ENCODE assay signal across 31 cellular contexts in the genomic region with DNA sequence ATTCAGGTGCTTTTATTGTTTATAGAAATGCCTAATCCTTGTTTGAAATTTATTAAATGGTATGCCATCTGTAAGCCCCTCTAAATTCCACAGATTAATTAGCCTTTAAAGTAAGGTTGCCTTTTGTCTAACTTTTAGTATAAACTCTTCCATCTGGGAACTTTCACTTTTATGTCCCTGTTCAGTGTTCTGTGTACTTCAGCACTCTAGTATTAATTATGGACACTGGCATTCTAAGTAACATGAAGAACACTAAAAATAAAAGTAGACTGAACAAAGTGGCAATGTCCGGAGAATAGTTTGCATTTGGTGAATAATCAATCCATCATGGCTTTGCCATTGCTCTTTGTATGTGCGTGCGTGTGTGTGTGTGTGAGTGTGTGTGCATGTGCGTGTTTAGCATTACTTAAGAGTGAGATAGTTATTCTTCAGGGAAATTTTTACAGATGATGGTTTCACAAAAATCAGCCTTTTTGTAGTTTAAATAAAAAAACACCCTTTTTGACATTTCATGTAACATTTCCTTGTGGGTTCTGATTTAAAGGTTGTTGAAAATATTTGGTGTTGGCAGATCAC.
"Had no signal": no experiment of that assay in that cellular context is flagged by ENCODE, and none has a peak within 500 bp of the region (broad histone marks: within the 10 kb centered on the region; RNA-seq: fewer than 3 reads in every experiment).

No MANE protein-coding gene starts in this region.

- H3K4me3 Mint-ChIP-seq: activated naive CD4-positive, alpha-beta T cell treated with anti-CD3 and anti-CD28 coated beads, Interleukin-2, amount 10 ng/mL, durations not matched to agents 7 days and 5 days; activated T-helper 1 cell treated with anti-CD3 and anti-CD28 coated beads, Interleukin-12 subunit alpha, Interleukin-12 subunit beta, Interleukin-2, Interleukin-4 antibody, amounts not matched to agents 30 ng/mL and 10 ng/mL and 1 ng/mL, durations not matched to agents 14 hours and 24 hours and 36 hours; effector memory CD8-positive, alpha-beta T cell; immature natural killer cell; naive B cell; nephron progenitor cell; stimulated activated memory B cell treated with anti-CD40 and anti-IgM and Interleukin-4, amounts not matched to agents 10 μg/mL and 1 μg/mL and 100 μg/mL, for 72 hours; stimulated activated naive CD8-positive, alpha-beta T cell treated with anti-CD3 and anti-CD28 coated beads, Interleukin-15, amount 100 ng/mL, for 72 hours; T-helper 17 cell had no signal

- H3K4me1 Mint-ChIP-seq: activated naive CD4-positive, alpha-beta T cell treated with anti-CD3 and anti-CD28 coated beads, Interleukin-2, amount 10 ng/mL, durations not matched to agents 7 days and 5 days; nephron progenitor cell; stimulated activated memory B cell treated with anti-CD40 and anti-IgM and Interleukin-4, amounts not matched to agents 10 μg/mL and 1 μg/mL and 100 μg/mL, for 72 hours; stimulated activated naive CD8-positive, alpha-beta T cell treated with anti-CD3 and anti-CD28 coated beads, Interleukin-15, amount 100 ng/mL, for 72 hours had no signal

- H3K4me1 ChIP-seq: lower lobe of right lung, prostate gland, thyroid gland had no signal

- H3K27ac Mint-ChIP-seq: activated naive CD4-positive, alpha-beta T cell treated with anti-CD3 and anti-CD28 coated beads, Interleukin-2, amount 10 ng/mL, durations not matched to agents 7 days and 5 days; activated T-helper 1 cell treated with anti-CD3 and anti-CD28 coated beads, Interleukin-12 subunit alpha, Interleukin-12 subunit beta, Interleukin-2, Interleukin-4 antibody, amounts not matched to agents 30 ng/mL and 10 ng/mL and 1 ng/mL, durations not matched to agents 14 hours and 24 hours and 36 hours; effector memory CD8-positive, alpha-beta T cell; nephron progenitor cell; stimulated activated memory B cell treated with anti-CD40 and anti-IgM and Interleukin-4, amounts not matched to agents 10 μg/mL and 1 μg/mL and 100 μg/mL, for 72 hours; stimulated activated naive CD8-positive, alpha-beta T cell treated with anti-CD3 and anti-CD28 coated beads, Interleukin-15, amount 100 ng/mL, for 72 hours; T-helper 17 cell had no signal

- H3K27ac ChIP-seq: brain microvascular endothelial cell, lower lobe of right lung, ovary, prostate gland, thyroid gland, WERI-Rb-1 had no signal

- H3K27me3 Mint-ChIP-seq: activated naive CD4-positive, alpha-beta T cell treated with anti-CD3 and anti-CD28 coated beads, Interleukin-2, amount 10 ng/mL, durations not matched to agents 7 days and 5 days; effector memory CD8-positive, alpha-beta T cell; naive B cell; stimulated activated memory B cell treated with anti-CD40 and anti-IgM and Interleukin-4, amounts not matched to agents 10 μg/mL and 1 μg/mL and 100 μg/mL, for 72 hours; stimulated activated naive CD8-positive, alpha-beta T cell treated with anti-CD3 and anti-CD28 coated beads, Interleukin-15, amount 100 ng/mL, for 72 hours; T-helper 17 cell had no signal

- H3K9me3 Mint-ChIP-seq: activated naive CD4-positive, alpha-beta T cell treated with anti-CD3 and anti-CD28 coated beads, Interleukin-2, amount 10 ng/mL, durations not matched to agents 7 days and 5 days; activated T-helper 1 cell treated with anti-CD3 and anti-CD28 coated beads, Interleukin-12 subunit alpha, Interleukin-12 subunit beta, Interleukin-2, Interleukin-4 antibody, amounts not matched to agents 30 ng/mL and 10 ng/mL and 1 ng/mL, durations not matched to agents 14 hours and 24 hours and 36 hours; effector memory CD8-positive, alpha-beta T cell; immature natural killer cell; naive B cell; nephron progenitor cell; stimulated activated memory B cell treated with anti-CD40 and anti-IgM and Interleukin-4, amounts not matched to agents 10 μg/mL and 1 μg/mL and 100 μg/mL, for 72 hours; stimulated activated naive CD8-positive, alpha-beta T cell treated with anti-CD3 and anti-CD28 coated beads, Interleukin-15, amount 100 ng/mL, for 72 hours had no signal

- H3K4me3 ChIP-seq: lower lobe of right lung, mucosa of descending colon, ovary, prostate gland, thyroid gland had no signal

- H3K27me3 ChIP-seq: brain microvascular endothelial cell, ovary, sigmoid colon, thyroid gland had no signal

- H3K36me3 ChIP-seq: brain microvascular endothelial cell, ovary, prostate gland, thyroid gland had no signal

- DNase-seq: activated CD4-positive, alpha-beta T cell treated with anti-CD3 and anti-CD28 coated beads for 48 hours; activated CD4-positive, alpha-beta T cell treated with anti-CD3 and anti-CD28 coated beads, Interleukin-2, amount 50 U/mL, for 48 hours; activated CD8-positive, alpha-beta memory T cell treated with anti-CD3 and anti-CD28 coated beads for 24 hours; activated effector memory CD4-positive, alpha-beta T cell treated with anti-CD3 and anti-CD28 coated beads, Interleukin-2, amount 50 U/mL, for 16 hours; activated naive CD4-positive, alpha-beta T cell treated with anti-CD3 and anti-CD28 coated beads, Interleukin-2, amount 10 ng/mL, durations not matched to agents 7 days and 5 days; amniotic stem cell; brain microvascular endothelial cell; cortex of kidney; effector memory CD8-positive, alpha-beta T cell; hypothalamus; immature natural killer cell; kidney; left colon; lower lobe of right lung; naive B cell; nephron progenitor cell; ovary; sigmoid colon; small intestine; stimulated activated CD4-positive, alpha-beta T cell treated with anti-CD3 and anti-CD28 coated beads, Interleukin-1b, Interleukin-23, amount 100 ng/mL, for 48 hours; stimulated activated CD4-positive, alpha-beta T cell treated with anti-CD3 and anti-CD28 coated beads, Interleukin-4, amount 100 ng/mL, for 4 hours; stimulated activated CD8-positive, alpha-beta memory T cell treated with anti-CD3 and anti-CD28 coated beads, Interleukin-4, amount 100 ng/mL, for 48 hours; stimulated activated naive CD8-positive, alpha-beta T cell treated with anti-CD3 and anti-CD28 coated beads, Interleukin-15, amount 100 ng/mL, for 72 hours; T-helper 17 cell; T1000; thyroid gland; WERI-Rb-1 had no signal

- H3K9me3 ChIP-seq: lower lobe of right lung, mucosa of descending colon, ovary, prostate gland, sigmoid colon, thyroid gland had no signal
